In genomic region chr3:45414823-45415222, GRCh38 we compare ENCODE assay signal across 14 cellular contexts. TPM values are rescaled to one million over a fixed set of nuclear protein-coding genes. Genes with fewer than 3 reads are reported as not detected.
DNase-seq lines count a peak whose midpoint lies in the region; ATAC-seq and TF ChIP-seq lines count a peak whose summit lies in the region.
"Had no signal": no experiment of that assay in that cellular context is flagged by ENCODE, and none has a peak within 500 bp of the region (broad histone marks: within the 10 kb centered on the region; RNA-seq: fewer than 3 reads in every experiment).

No MANE protein-coding gene starts in this region.

- no peaks in the 10 kb centered on the region for H3K9me3 Mint-ChIP-seq in activated T-cell treated with anti-CD3 and anti-CD28 coated beads, Interleukin-2, amount 50 U/mL, for 24 hours
- no peaks in the 10 kb centered on the region for H3K9me3 Mint-ChIP-seq in activated T-cell treated with anti-CD3 and anti-CD28 coated beads, Interleukin-2, amount 50 U/mL, for 4 hours
- H3K9me3 Mint-ChIP-seq: stimulated activated memory B cell treated with anti-CD40 and anti-IgM and Interleukin-4, amounts not matched to agents 10 μg/mL and 1 μg/mL and 100 μg/mL, for 72 hours had no signal

- ATAC-seq in activated T-cell treated with anti-CD3 and anti-CD28 coated beads, Interleukin-2, amount 50 U/mL, for 4 hours = no peak
- peak; percentile 47 for ATAC-seq in GM21423 (IDR thresholded peaks at IDR 0.05; ENCODE audit: unreplicated experiment)
- no peak for ATAC-seq in GM18873 (IDR thresholded peaks at IDR 0.05; ENCODE audit: low FRiP score, unreplicated experiment)
- ATAC-seq: heart right ventricle; K562; stimulated activated memory B cell treated with anti-CD40 and anti-IgM and Interleukin-4, amounts not matched to agents 10 μg/mL and 1 μg/mL and 100 μg/mL, for 72 hours had no signal

- DNase-seq in activated T-cell treated with anti-CD3 and anti-CD28 coated beads, Interleukin-2, amount 50 U/mL, for 24 hours = no peak
- no peak for DNase-seq in activated T-cell treated with anti-CD3 and anti-CD28 coated beads, Interleukin-2, amount 50 U/mL, for 4 hours
- DNase-seq in NB4 (ENCODE audit: low read depth) (peak; percentile 85), renal cortical epithelial cell (ENCODE audit: low read depth) (peak; percentile 7), iPS-NIHi7 (ENCODE audit: extremely low spot score) (no peak), dorsolateral prefrontal cortex (no peak)
- DNase-seq: activated effector memory CD4-positive, alpha-beta T cell treated with Interleukin-2 at 50 U/mL for 16 hours; DMS79 treated with DMSO at 0.1 percent for 48 hours; heart right ventricle; NCI-H226 had no signal

- TF ChIP-seq POLR2A in NB4 (IDR thresholded peaks at IDR 0.05; ENCODE audit: extremely low read depth, insufficient read length) = no peak

- no peaks in the 10 kb centered on the region for H3K27me3 ChIP-seq in dorsolateral prefrontal cortex
- H3K27me3 ChIP-seq: heart right ventricle had no signal

- TF ChIP-seq CTCF in NB4 (IDR thresholded peaks at IDR 0.05; ENCODE audit: low read depth, low read length) (no peak), dorsolateral prefrontal cortex (IDR thresholded peaks at IDR 0.05 in 54 of 56, conservative IDR thresholded peaks at IDR 0.05 in 2 of 56; ENCODE audit: low read depth in 1 of 56, partially characterized antibody in 56 of 56) (no peak)

- H3K27ac ChIP-seq in dorsolateral prefrontal cortex = no peak overlapping the region
- H3K27ac ChIP-seq: heart right ventricle had no signal

- intact Hi-C loops in dorsolateral prefrontal cortex (cut with DNase I) = no loop called here

- H3K4me3 Mint-ChIP-seq in activated T-cell treated with anti-CD3 and anti-CD28 coated beads, Interleukin-2, amount 50 U/mL, for 24 hours = no peak overlapping the region
- H3K4me3 Mint-ChIP-seq in activated T-cell treated with anti-CD3 and anti-CD28 coated beads, Interleukin-2, amount 50 U/mL, for 4 hours = no peak overlapping the region
- H3K4me3 Mint-ChIP-seq: stimulated activated memory B cell treated with anti-CD40 and anti-IgM and Interleukin-4, amounts not matched to agents 10 μg/mL and 1 μg/mL and 100 μg/mL, for 72 hours had no signal

- H3K4me3 ChIP-seq in NB4 (ENCODE audit: low read depth, low read length) = no peak overlapping the region
- H3K4me3 ChIP-seq in dorsolateral prefrontal cortex = no peak overlapping the region
- H3K4me3 ChIP-seq: heart right ventricle, K562 had no signal

- peaks cover 72% of the 10 kb centered on the region for H3K36me3 Mint-ChIP-seq in activated T-cell treated with anti-CD3 and anti-CD28 coated beads, Interleukin-2, amount 50 U/mL, for 24 hours (ENCODE audit: low read depth)
- H3K36me3 Mint-ChIP-seq in activated T-cell treated with anti-CD3 and anti-CD28 coated beads, Interleukin-2, amount 50 U/mL, for 4 hours (ENCODE audit: insufficient read depth) = peaks cover 29% of the 10 kb centered on the region

- peaks cover 8% of the 10 kb centered on the region for H3K4me1 Mint-ChIP-seq in activated T-cell treated with anti-CD3 and anti-CD28 coated beads, Interleukin-2, amount 50 U/mL, for 24 hours (ENCODE audit: low read depth)
- H3K4me1 Mint-ChIP-seq in activated T-cell treated with anti-CD3 and anti-CD28 coated beads, Interleukin-2, amount 50 U/mL, for 4 hours (ENCODE audit: low read depth) = peaks cover 1% of the 10 kb centered on the region
- H3K4me1 Mint-ChIP-seq: stimulated activated memory B cell treated with anti-CD40 and anti-IgM and Interleukin-4, amounts not matched to agents 10 μg/mL and 1 μg/mL and 100 μg/mL, for 72 hours had no signal

- peak overlapping the region; percentile 62 for H3K27ac Mint-ChIP-seq in activated T-cell treated with anti-CD3 and anti-CD28 coated beads, Interleukin-2, amount 50 U/mL, for 24 hours
- H3K27ac Mint-ChIP-seq: stimulated activated memory B cell treated with anti-CD40 and anti-IgM and Interleukin-4, amounts not matched to agents 10 μg/mL and 1 μg/mL and 100 μg/mL, for 72 hours had no signal

- no peaks in the 10 kb centered on the region for H3K27me3 Mint-ChIP-seq in activated T-cell treated with anti-CD3 and anti-CD28 coated beads, Interleukin-2, amount 50 U/mL, for 24 hours
- H3K27me3 Mint-ChIP-seq in activated T-cell treated with anti-CD3 and anti-CD28 coated beads, Interleukin-2, amount 50 U/mL, for 4 hours (ENCODE audit: low read depth) = no peaks in the 10 kb centered on the region
- H3K27me3 Mint-ChIP-seq: stimulated activated memory B cell treated with anti-CD40 and anti-IgM and Interleukin-4, amounts not matched to agents 10 μg/mL and 1 μg/mL and 100 μg/mL, for 72 hours had no signal

RNA-seq across cellular contexts. Expression of gene LARS2, which starts 26.4 kb away (rescaled TPM):
- 10 to 100 TPM; 31.9 to 36.9 (median 35.4) TPM for total RNA-seq in activated T-cell treated with anti-CD3 and anti-CD28 coated beads, Interleukin-2, amount 50 U/mL, for 4 hours
- total RNA-seq in renal cortical epithelial cell (17.9 and 47.1 TPM in 2 replicates), dorsolateral prefrontal cortex (10 to 100 TPM; 18.5 to 49.0 (median 29.5) TPM)

Comparison
In these comparisons a context has a peak if more than half of its experiments do, and no peak if none do; other contexts are left out.
1. DNase-seq: peak in NB4 (single experiment) and renal cortical epithelial cell (single experiment); none in activated T-cell treated with anti-CD3 and anti-CD28 coated beads, Interleukin-2, amount 50 U/mL, for 24 hours (single experiment), activated T-cell treated with anti-CD3 and anti-CD28 coated beads, Interleukin-2, amount 50 U/mL, for 4 hours (single experiment), iPS-NIHi7 (single experiment) and dorsolateral prefrontal cortex (0 of 10).